In the genomic region with DNA sequence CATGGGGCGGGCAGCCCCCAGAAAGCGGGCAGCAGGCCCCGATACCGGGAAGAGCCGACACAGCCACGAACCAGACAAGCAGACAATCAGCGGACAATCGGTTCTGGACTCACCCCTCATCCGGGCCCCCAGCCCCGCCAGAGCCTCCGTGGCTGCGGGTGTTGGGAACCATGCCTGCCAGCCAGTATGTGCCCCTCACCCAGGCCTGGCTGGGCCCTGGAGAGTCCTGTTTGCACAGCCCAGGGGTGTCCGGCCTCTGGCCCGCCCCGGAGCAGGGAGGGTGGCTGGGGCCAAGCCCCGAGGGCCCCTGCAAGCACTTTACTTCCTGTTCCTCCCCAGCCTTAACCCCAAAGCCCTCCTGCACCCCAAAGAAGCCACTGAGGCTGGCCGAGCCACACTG, we compare ENCODE assay signal across 29 cellular contexts. TPM values are rescaled to one million over a fixed set of nuclear protein-coding genes. Genes with fewer than 3 reads are reported as not detected.
DNase-seq lines count a peak whose midpoint lies in the region; ATAC-seq and TF ChIP-seq lines count a peak whose summit lies in the region.
"Had no signal": no experiment of that assay in that cellular context is flagged by ENCODE, and none has a peak within 500 bp of the region (broad histone marks: within the 10 kb centered on the region; RNA-seq: fewer than 3 reads in every experiment).

No MANE protein-coding gene starts in this region.

- H3K4me1 Mint-ChIP-seq in Caco-2 (ENCODE audit: low read depth, unreplicated experiment): no peaks in the 10 kb centered on the region

- TF ChIP-seq EP300 in SK-N-SH (IDR thresholded peaks at IDR 0.05; ENCODE audit: borderline replicate concordance in 1 of 2, low read depth in 1 of 2, low read length in 1 of 2): no peak

- H2AFZ ChIP-seq in SK-N-SH (ENCODE audit: low read depth): no peak overlapping the region

- no peak overlapping the region for H3K27ac Mint-ChIP-seq in Caco-2 (ENCODE audit: unreplicated experiment)
- H3K27ac Mint-ChIP-seq: CD8-positive, alpha-beta T cell; IgD-negative memory B cell; T-helper 17 cell had no signal

- ATAC-seq in HG02642 (IDR thresholded peaks at IDR 0.05; ENCODE audit: poor library complexity, unreplicated experiment) (no peak), left lobe of liver (no peak), GM21619 (IDR thresholded peaks at IDR 0.05; ENCODE audit: unreplicated experiment) (no peak)
- ATAC-seq: CD8-positive, alpha-beta T cell; HCT116; PC-3; T-helper 17 cell had no signal

- DNase-seq in Caco-2: no peak
- DNase-seq in H7: peak; percentile 55
- DNase-seq in SK-N-SH: peak; percentile 33
- DNase-seq in epidermal melanocyte (ENCODE audit: insufficient read length, low spot score): peak; percentile 5
- DNase-seq in left lobe of liver (ENCODE audit: low spot score): no peak
- DNase-seq in NCI-H2227 (lab: John Stamatoyannopoulos, UW; ENCODE audit: unreplicated experiment): no peak
- DNase-seq: Calu3; CD8-positive, alpha-beta T cell; DMS153; DND-41; GOT3; NCI-H1092 treated with DMSO at 0.1 percent for 48 hours; NCI-H1436; NCI-H187 treated with DMSO at 0.1 percent for 48 hours; NCI-H2107; NCI-H446; NCI-H524 treated with DMSO at 0.1 percent for 48 hours; NCI-H774; PC-3; SIG-M5; T-helper 17 cell had no signal

- H3K79me2 ChIP-seq in SK-N-SH (ENCODE audit: insufficient read depth): no peaks in the 10 kb centered on the region

- no peaks in the 10 kb centered on the region for H3K36me3 ChIP-seq in Caco-2 (ENCODE audit: control insufficient read depth, insufficient read depth, low read length)
- H3K36me3 ChIP-seq in H7 (replicated peaks; ENCODE audit: control insufficient read depth, insufficient read depth, low read length): peaks cover 3% of the 10 kb centered on the region
- H3K36me3 ChIP-seq in SK-N-SH (replicated peaks in 1 of 2; ENCODE audit: control insufficient read depth in 1 of 2, insufficient read depth in 2 of 2, low read length in 1 of 2): peaks cover 0 to 2% of the 10 kb centered on the region in 2 experiments

- H3K4me1 ChIP-seq in Caco-2 (no peaks in the 10 kb centered on the region), SK-N-SH (ENCODE audit: control insufficient read depth in 1 of 2, insufficient read depth in 2 of 2, low read depth in 1 of 2, low read length in 1 of 2) (peaks cover 0 to 7% of the 10 kb centered on the region in 2 experiments; a peak in 1 of 4 replicates)

- no peak overlapping the region for H3K27ac ChIP-seq in SK-N-SH (ENCODE audit: low read depth in 2 of 2, low read length in 1 of 2)
- H3K27ac ChIP-seq: BLaER1 treated with 17β-estradiol and CSF1 and Interleukin-3, amounts not matched to agents 10 nM and 100 nM; HL-60; SK-N-MC had no signal

- intact Hi-C loops in Caco-2 (cut with micrococcal nuclease; ENCODE audit: unreplicated experiment): no loop called here

- peaks cover 22% of the 10 kb centered on the region for H3K36me3 Mint-ChIP-seq in Caco-2 (ENCODE audit: insufficient read depth, unreplicated experiment)

- no peaks in the 10 kb centered on the region for H3K9me3 ChIP-seq in Caco-2
- H3K9me3 ChIP-seq in SK-N-SH: no peaks in the 10 kb centered on the region
- H3K9me3 ChIP-seq: BLaER1 treated with 17β-estradiol and CSF1 and Interleukin-3, amounts not matched to agents 10 nM and 100 nM had no signal

- CTCF ChIA-PET in Caco-2 (lab: Charles Lee): no interaction called here
- CTCF ChIA-PET in SK-N-SH (lab: Yijun Ruan, JAX): interaction anchor here (0.7 to 1.9 kb wide), 4 partner anchors 24 to 118 kb away, joined by 3 to 5 read pairs (median 3); partner anchors contain the start of gene IL27RA

- TSS peak; percentile 34 for BruUV-seq in Caco-2 (replicated peaks; lab: Mats Ljungman, UMichigan)

- no peak overlapping the region for H3K4me2 ChIP-seq in SK-N-SH
- H3K4me2 ChIP-seq: BLaER1 treated with 17β-estradiol and CSF1 and Interleukin-3, amounts not matched to agents 10 nM and 100 nM had no signal

- no peaks in the 10 kb centered on the region for H3K27me3 Mint-ChIP-seq in Caco-2 (ENCODE audit: insufficient read depth, unreplicated experiment)

- WGBS in SK-N-SH (ENCODE audit: low lambda C conversion rate): 100% methylated on average over 7 of the region's 17 CpGs

- H3K9ac ChIP-seq in SK-N-SH: no peak overlapping the region

- POLR2A ChIA-PET in Caco-2 (lab: Charles Lee): no interaction called here
- POLR2A ChIA-PET in SK-N-SH (lab: Yijun Ruan, JAX): no interaction called here

- H3K4me3 ChIP-seq in Caco-2 (ENCODE audit: low read depth, low read length): no peak overlapping the region
- H3K4me3 ChIP-seq in H7 (ENCODE audit: insufficient read depth, low read depth, low read length): no peak overlapping the region
- no peak overlapping the region for H3K4me3 ChIP-seq in SK-N-SH (ENCODE audit: low read depth in 2 of 2, low read length in 1 of 2)
- H3K4me3 ChIP-seq: BLaER1 treated with 17β-estradiol and CSF1 and Interleukin-3, amounts not matched to agents 10 nM and 100 nM; SK-N-MC had no signal

- H4K20me1 ChIP-seq in SK-N-SH (ENCODE audit: insufficient read depth): no peaks in the 10 kb centered on the region

- no peak overlapping the region for H3K4me3 Mint-ChIP-seq in Caco-2 (ENCODE audit: unreplicated experiment)
- H3K4me3 Mint-ChIP-seq: CD8-positive, alpha-beta T cell; IgD-negative memory B cell; T-helper 17 cell had no signal

- no peaks in the 10 kb centered on the region for H3K9me2 ChIP-seq in SK-N-SH

- TF ChIP-seq RAD21 in SK-N-SH (IDR thresholded peaks at IDR 0.05; ENCODE audit: low read length): no peak

- H3K9me3 Mint-ChIP-seq in Caco-2 (ENCODE audit: unreplicated experiment): no peaks in the 10 kb centered on the region
- H3K9me3 Mint-ChIP-seq: CD8-positive, alpha-beta T cell; IgD-negative memory B cell had no signal

- no peaks in the 10 kb centered on the region for H3F3A ChIP-seq in SK-N-SH (replicated peaks; ENCODE audit: insufficient read depth)

- H3K27me3 ChIP-seq in Caco-2 (replicated peaks; ENCODE audit: control insufficient read depth, insufficient read depth, low read length) (no peaks in the 10 kb centered on the region), H7 (ENCODE audit: control insufficient read depth, insufficient read depth, low read length) (no peaks in the 10 kb centered on the region), SK-N-SH (ENCODE audit: insufficient read depth) (no peaks in the 10 kb centered on the region)
- H3K27me3 ChIP-seq: BLaER1 treated with 17β-estradiol and CSF1 and Interleukin-3, amounts not matched to agents 10 nM and 100 nM had no signal

- TF ChIP-seq CTCF in Caco-2 (IDR thresholded peaks at IDR 0.05; ENCODE audit: insufficient read depth in 1 of 2, low read depth in 1 of 2, low read length in 1 of 2, severe bottlenecking in 1 of 2, unreplicated experiment in 1 of 2): no peak
- no peak for TF ChIP-seq CTCF in SK-N-SH (IDR thresholded peaks at IDR 0.05)

TF ChIP-seq in SK-N-SH, 30 proteins besides CTCF, POLR2A, EP300 and RAD21:
- no peak for TF ChIP-seq CHD2 (IDR thresholded peaks at IDR 0.05; ENCODE audit: low read length, partially characterized antibody)

RNA-seq across cellular contexts. Expression of gene PODNL1, which starts 7.8 kb away (rescaled TPM):
- total RNA-seq in Caco-2 (2022) (0.72 TPM in 1 of 2 replicates, not detected in the other), left lobe of liver (not detected)
- 0.07 and 0.10 TPM in 2 replicates for total RNA-seq in H7 (2014; rRNA removed; shearing (Covaris generic))
- 4.2 and 7.5 TPM in 2 replicates for polyA plus RNA-seq in SK-N-SH (2012; rRNA removed)
- polyA plus RNA-seq in SK-N-SH (2012; cell fraction: cytosol; rRNA removed): 5.1 and 7.2 TPM in 2 replicates
- polyA plus RNA-seq in SK-N-SH (2012; cell fraction: nucleus; rRNA removed): 11.8 and 14.5 TPM in 2 replicates
- total RNA-seq: Calu3; CD8-positive, alpha-beta T cell; PC-3 had no signal
- polyA plus RNA-seq: IgD-negative memory B cell had no signal

RNA-seq across cellular contexts. Expression of gene DCAF15, which starts 21.9 kb away (rescaled TPM):
- 41.1 and 43.0 TPM in 2 replicates for total RNA-seq in Caco-2 (2022)
- total RNA-seq in H7 (2014; rRNA removed; shearing (Covaris generic)): 73.3 and 92.9 TPM in 2 replicates
- polyA plus RNA-seq in SK-N-SH (2012; rRNA removed): 36.7 and 55.6 TPM in 2 replicates
- 12.5 and 21.6 TPM in 2 replicates for polyA plus RNA-seq in SK-N-SH (2012; cell fraction: cytosol; rRNA removed)
- 239 and 253 TPM in 2 replicates for polyA plus RNA-seq in SK-N-SH (2012; cell fraction: nucleus; rRNA removed)
- 11.4 TPM for total RNA-seq in left lobe of liver

RNA-seq across cellular contexts. Expression of gene CC2D1A, which starts 24.4 kb away (rescaled TPM):
- total RNA-seq in Caco-2 (2022): 48.2 and 49.4 TPM in 2 replicates
- 22.8 and 25.0 TPM in 2 replicates for total RNA-seq in H7 (2014; rRNA removed; shearing (Covaris generic))
- 18.7 and 24.2 TPM in 2 replicates for polyA plus RNA-seq in SK-N-SH (2012; rRNA removed)
- 8.1 and 13.2 TPM in 2 replicates for polyA plus RNA-seq in SK-N-SH (2012; cell fraction: cytosol; rRNA removed)
- 97.6 and 109 TPM in 2 replicates for polyA plus RNA-seq in SK-N-SH (2012; cell fraction: nucleus; rRNA removed)
- 24.9 TPM for total RNA-seq in left lobe of liver

RNA-seq across cellular contexts. Expression of gene BRME1, which starts 24.5 kb away (rescaled TPM):
- 17.3 and 17.4 TPM in 2 replicates for total RNA-seq in Caco-2 (2022)
- total RNA-seq in H7 (2014; rRNA removed; shearing (Covaris generic)): 3.4 and 4.1 TPM in 2 replicates
- 1.5 and 1.8 TPM in 2 replicates for polyA plus RNA-seq in SK-N-SH (2012; rRNA removed)
- 0.51 and 0.89 TPM in 2 replicates for polyA plus RNA-seq in SK-N-SH (2012; cell fraction: cytosol; rRNA removed)
- polyA plus RNA-seq in SK-N-SH (2012; cell fraction: nucleus; rRNA removed): 5.1 and 5.3 TPM in 2 replicates
- total RNA-seq in left lobe of liver: 1.3 TPM
- polyA plus RNA-seq: IgD-negative memory B cell had no signal

RNA-seq across cellular contexts. Expression of gene NANOS3, which starts 53.5 kb away (rescaled TPM):
- total RNA-seq in Caco-2 (2022) (not detected in 2 replicates), left lobe of liver (not detected)
- not detected in 2 replicates for total RNA-seq in H7 (2014; rRNA removed; shearing (Covaris generic))
- 0.53 and 0.57 TPM in 2 replicates for polyA plus RNA-seq in SK-N-SH (2012; rRNA removed)
- polyA plus RNA-seq in SK-N-SH (2012; cell fraction: cytosol; rRNA removed): 0.63 and 0.71 TPM in 2 replicates
- polyA plus RNA-seq in SK-N-SH (2012; cell fraction: nucleus; rRNA removed): 1.7 and 4.4 TPM in 2 replicates
- total RNA-seq: A172; CD8-positive, alpha-beta T cell had no signal
- polyA plus RNA-seq: IgD-negative memory B cell had no signal

Comparison
In these comparisons a context has a peak if more than half of its experiments do, and no peak if none do; other contexts are left out.
1. DNase-seq: peak in H7 (single experiment), SK-N-SH (single experiment) and epidermal melanocyte (single experiment); none in Caco-2 (0 of 2), left lobe of liver (single experiment) and NCI-H2227 (single experiment).